ENCODE assay signal across 9 cellular contexts in genomic region chr18:75173125-75173432, GRCh38.
A peak's percentile ranks its signal among the peaks of the same experiment; 100 is the strongest.
DNase-seq lines count a peak whose midpoint lies in the region; ATAC-seq, FAIRE-seq and TF ChIP-seq lines count a peak whose summit lies in the region.
"Had no signal": no experiment of that assay in that cellular context is flagged by ENCODE, and none has a peak within 500 bp of the region (broad histone marks: within the 10 kb centered on the region; RNA-seq: fewer than 3 reads in every experiment).

No MANE protein-coding gene starts in this region.

- in situ Hi-C loops in astrocyte of the cerebellum (cut with HindIII; ENCODE audit: low sequenced_read_pairs), result no loop called here

- no peak overlapping the region for H3K4me3 ChIP-seq in astrocyte of the cerebellum (ENCODE audit: low read depth, low read length)

- DNase-seq in EL, result peak; percentile 14
- no peak for DNase-seq in astrocyte of the cerebellum (ENCODE audit: low read depth)
- DNase-seq in urothelium cell line (ENCODE audit: low spot score), result no peak
- DNase-seq in stimulated activated naive CD4-positive, alpha-beta T cell treated with Interleukin-2 at 50 U/mL for 16 hours (lab: John Stamatoyannopoulos, UW), result no peak
- DNase-seq in cerebellar cortex (ENCODE audit: low spot score), result no peak
- no peak for DNase-seq in activated effector memory CD4-positive, alpha-beta T cell treated with Interleukin-2 at 50 U/mL for 16 hours

- peak; percentile 9 for TF ChIP-seq CTCF in astrocyte of the cerebellum (IDR thresholded peaks at IDR 0.05; ENCODE audit: low read depth, low read length, missing control alignments)

- peak; percentile 99 for ATAC-seq in GM21360 (IDR thresholded peaks at IDR 0.05; ENCODE audit: unreplicated experiment)
- peak; percentile 99 for ATAC-seq in HG03457 (IDR thresholded peaks at IDR 0.05; ENCODE audit: unreplicated experiment)

- FAIRE-seq in urothelium cell line (lab: Jason Lieb, UNC), result no peak
- FAIRE-seq: astrocyte had no signal
